Comparison of ENCODE assay signal across 11 cellular contexts in the genomic region with DNA sequence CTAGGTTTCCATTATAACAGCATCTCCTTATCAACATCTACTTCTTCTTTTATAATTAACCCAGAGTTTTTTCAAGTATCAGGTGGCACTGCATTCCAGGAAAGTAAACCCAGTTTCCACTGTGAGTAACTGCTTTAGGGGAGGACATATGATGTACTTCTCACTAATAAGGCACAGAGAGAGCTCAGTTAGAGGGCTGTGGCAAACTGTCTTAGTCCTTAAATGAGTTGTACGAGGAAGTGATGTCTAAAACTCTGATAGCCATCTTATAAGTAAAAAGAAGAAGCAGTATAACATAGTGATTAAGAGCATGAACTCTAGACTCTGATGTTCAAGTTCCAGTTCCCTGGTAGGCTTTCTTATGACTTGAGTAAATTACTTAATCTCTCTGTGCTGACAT. TPM values are rescaled to one million over a fixed set of nuclear protein-coding genes. Genes with fewer than 3 reads are reported as not detected.
DNase-seq lines count a peak whose midpoint lies in the region; ATAC-seq and TF ChIP-seq lines count a peak whose summit lies in the region.
"Had no signal": no experiment of that assay in that cellular context is flagged by ENCODE, and none has a peak within 500 bp of the region (broad histone marks: within the 10 kb centered on the region; RNA-seq: fewer than 3 reads in every experiment).

No MANE protein-coding gene starts in this region.

- H3K36me3 ChIP-seq in GM23248 (ENCODE audit: low read depth): no peaks in the 10 kb centered on the region

- peaks cover 12% of the 10 kb centered on the region for H3K4me1 Mint-ChIP-seq in activated CD8-positive, alpha-beta T cell treated with anti-CD3 and anti-CD28 coated beads, Interleukin-2, amount 10 ng/mL, durations not matched to agents 7 days and 5 days (ENCODE audit: low read depth)

- H3K27ac ChIP-seq in dorsolateral prefrontal cortex: no peak overlapping the region
- H3K27ac ChIP-seq in GM23248: no peak overlapping the region

- no peaks in the 10 kb centered on the region for H3K27me3 Mint-ChIP-seq in activated CD8-positive, alpha-beta T cell treated with anti-CD3 and anti-CD28 coated beads, Interleukin-2, amount 10 ng/mL, durations not matched to agents 7 days and 5 days (ENCODE audit: low read depth)

- no peaks in the 10 kb centered on the region for H3F3A ChIP-seq in GM23248 (ENCODE audit: insufficient read depth)

- in situ Hi-C loops in GM23248 (cut with MboI): no loop called here

- no peak for TF ChIP-seq CTCF in GM12865 (IDR thresholded peaks at IDR 0.05; ENCODE audit: insufficient read depth, low read depth, low read length, missing control alignments)
- TF ChIP-seq CTCF in dorsolateral prefrontal cortex (IDR thresholded peaks at IDR 0.05 in 54 of 56, conservative IDR thresholded peaks at IDR 0.05 in 2 of 56; ENCODE audit: low read depth in 1 of 56, partially characterized antibody in 56 of 56): no peak

- POLR2A ChIA-PET in activated CD8-positive, alpha-beta T cell treated with anti-CD3 and anti-CD28 coated beads, Interleukin-2, amount 10 ng/mL, durations not matched to agents 7 days and 5 days (lab: Charles Lee): no interaction called here

- no peaks in the 10 kb centered on the region for H3K79me2 ChIP-seq in GM23248 (ENCODE audit: insufficient read depth)

- H3K27me3 ChIP-seq in dorsolateral prefrontal cortex (no peaks in the 10 kb centered on the region), GM23248 (replicated peaks; ENCODE audit: insufficient read depth) (no peaks in the 10 kb centered on the region)

- no peaks in the 10 kb centered on the region for H3K9me2 ChIP-seq in GM23248 (ENCODE audit: insufficient read depth)

- no peak overlapping the region for H2AFZ ChIP-seq in GM23248

- no peaks in the 10 kb centered on the region for H3K4me1 ChIP-seq in GM23248 (ENCODE audit: insufficient read depth)

- no peaks in the 10 kb centered on the region for H3K9me3 Mint-ChIP-seq in activated CD8-positive, alpha-beta T cell treated with anti-CD3 and anti-CD28 coated beads, Interleukin-2, amount 10 ng/mL, durations not matched to agents 7 days and 5 days (ENCODE audit: insufficient read depth)
- H3K9me3 Mint-ChIP-seq: CD8-positive, alpha-beta T cell had no signal

- no peak overlapping the region for H3K4me3 ChIP-seq in GM12865 (ENCODE audit: low read depth, low read length)
- H3K4me3 ChIP-seq in dorsolateral prefrontal cortex: no peak overlapping the region
- H3K4me3 ChIP-seq in GM23248: no peak overlapping the region
- H3K4me3 ChIP-seq: smooth muscle cell had no signal

- H3K9ac ChIP-seq in GM23248: no peak overlapping the region

- no peak overlapping the region for H3K4me2 ChIP-seq in GM23248 (ENCODE audit: unreplicated experiment)
- H3K4me2 ChIP-seq: smooth muscle cell had no signal

- DNase-seq in GM12865 (ENCODE audit: low read depth) (peak; percentile 49), dorsolateral prefrontal cortex (no peak), GM23248 (no peak), NCI-H1048 (lab: John Stamatoyannopoulos, UW) (no peak), superior temporal gyrus (ENCODE audit: extremely low spot score) (no peak)
- no peak for DNase-seq in activated CD8-positive, alpha-beta T cell treated with anti-CD3 and anti-CD28 coated beads, Interleukin-2, amount 10 ng/mL, durations not matched to agents 7 days and 5 days
- DNase-seq: CD8-positive, alpha-beta T cell; NCI-H446 treated with DMSO at 0.1 percent for 48 hours had no signal

- 83 to 86% methylated on average over 1 of the region's 1 CpG for WGBS in GM23248 (ENCODE audit: low coverage in 1 of 2, low lambda C conversion rate in 2 of 2, missing lambda C conversion rate in 2 of 2), 2 experiments

- intact Hi-C loops in dorsolateral prefrontal cortex (cut with DNase I): no loop called here

- H3K4me3 Mint-ChIP-seq in activated CD8-positive, alpha-beta T cell treated with anti-CD3 and anti-CD28 coated beads, Interleukin-2, amount 10 ng/mL, durations not matched to agents 7 days and 5 days: no peak overlapping the region
- H3K4me3 Mint-ChIP-seq: CD8-positive, alpha-beta T cell had no signal

- no peaks in the 10 kb centered on the region for H3K36me3 Mint-ChIP-seq in activated CD8-positive, alpha-beta T cell treated with anti-CD3 and anti-CD28 coated beads, Interleukin-2, amount 10 ng/mL, durations not matched to agents 7 days and 5 days (ENCODE audit: low read depth)
- H3K36me3 Mint-ChIP-seq: CD8-positive, alpha-beta T cell had no signal

- H4K20me1 ChIP-seq in GM23248 (ENCODE audit: insufficient read depth): no peaks in the 10 kb centered on the region

- CTCF ChIA-PET in activated CD8-positive, alpha-beta T cell treated with anti-CD3 and anti-CD28 coated beads, Interleukin-2, amount 10 ng/mL, durations not matched to agents 7 days and 5 days (lab: Charles Lee): interaction anchor here (1.3 to 2.5 kb wide), 2 partner anchors 16 to 22 kb away, joined by 3 to 12 read pairs; no protein-coding TSS in a partner anchor

- H3K27ac Mint-ChIP-seq in activated CD8-positive, alpha-beta T cell treated with anti-CD3 and anti-CD28 coated beads, Interleukin-2, amount 10 ng/mL, durations not matched to agents 7 days and 5 days: no peak overlapping the region
- H3K27ac Mint-ChIP-seq: CD8-positive, alpha-beta T cell had no signal

- ATAC-seq in GM19463 (IDR thresholded peaks at IDR 0.05; ENCODE audit: unreplicated experiment) (peak; percentile 67), HG03196 (IDR thresholded peaks at IDR 0.05; ENCODE audit: unreplicated experiment) (peak; percentile 66)
- peak; percentile 47 for ATAC-seq in activated CD8-positive, alpha-beta T cell treated with anti-CD3 and anti-CD28 coated beads, Interleukin-2, amount 10 ng/mL, durations not matched to agents 7 days and 5 days
- ATAC-seq: CD8-positive, alpha-beta T cell had no signal

- no peaks in the 10 kb centered on the region for H3K9me3 ChIP-seq in GM23248 (ENCODE audit: low read depth)

RNA-seq across cellular contexts. Expression of gene PTGS2, which starts 58.7 kb away (rescaled TPM):
- total RNA-seq in activated CD8-positive, alpha-beta T cell treated with anti-CD3 and anti-CD28 coated beads, Interleukin-2, amount 10 ng/mL, durations not matched to agents 7 days and 5 days: not detected
- 10 to 100 TPM in 17 of 120 experiments, 1 to 10 TPM in 103; 2.3 to 27.2 (median 6.1) TPM for total RNA-seq in dorsolateral prefrontal cortex
- 67.9 and 69.3 TPM in 2 replicates for total RNA-seq in GM23248 (2014; rRNA removed; shearing (Covaris generic))
- 50.4 and 50.8 TPM in 2 replicates for polyA plus RNA-seq in GM23248 (2016; fragmentation: Nextera tagmentation; extraction: Ambion mirVana)
